9 cellular contexts compared by ENCODE assay signal in genomic region chr5:149680810-149681221, GRCh38. TPM values are rescaled to one million over a fixed set of nuclear protein-coding genes. Genes with fewer than 3 reads are reported as not detected.
DNase-seq lines count a peak whose midpoint lies in the region; ATAC-seq and TF ChIP-seq lines count a peak whose summit lies in the region.
"Had no signal": no experiment of that assay in that cellular context is flagged by ENCODE, and none has a peak within 500 bp of the region (broad histone marks: within the 10 kb centered on the region; RNA-seq: fewer than 3 reads in every experiment).

No MANE protein-coding gene starts in this region.

- no peak for TF ChIP-seq CTCF in endothelial cell (IDR thresholded peaks at IDR 0.05; ENCODE audit: unreplicated experiment)
- no peak for TF ChIP-seq CTCF in progenitor cell of endocrine pancreas (IDR thresholded peaks at IDR 0.05; ENCODE audit: unreplicated experiment)
- TF ChIP-seq CTCF in MCF 10A (IDR thresholded peaks at IDR 0.05; ENCODE audit: unreplicated experiment) = no peak
- TF ChIP-seq CTCF in esophagus squamous epithelium (IDR thresholded peaks at IDR 0.05) = no peak

- no peaks in the 10 kb centered on the region for H3K36me3 ChIP-seq in esophagus squamous epithelium

- H3K4me1 ChIP-seq in esophagus squamous epithelium = peaks cover 3 to 16% (median 8%) of the 10 kb centered on the region in 3 donors
- H3K4me1 ChIP-seq: body of pancreas had no signal

- no peak overlapping the region for H3K27ac ChIP-seq in esophagus squamous epithelium
- H3K27ac ChIP-seq: body of pancreas had no signal

- no peaks in the 10 kb centered on the region for H3K27me3 ChIP-seq in esophagus squamous epithelium
- H3K27me3 ChIP-seq: body of pancreas had no signal

- BruUV-seq in MCF 10A (replicated peaks; lab: Mats Ljungman, UMichigan) = no TSS peak

- H3K4me1 Mint-ChIP-seq in endothelial cell (ENCODE audit: unreplicated experiment) (peaks cover 14% of the 10 kb centered on the region), progenitor cell of endocrine pancreas (ENCODE audit: low read depth) (peaks cover 14% of the 10 kb centered on the region), MCF 10A (ENCODE audit: insufficient read depth, unreplicated experiment) (peaks cover 3% of the 10 kb centered on the region)

- DNase-seq in Ammon's horn (ENCODE audit: low spot score) (peak; percentile 79), endothelial cell (ENCODE audit: low spot score) (no peak), progenitor cell of endocrine pancreas (ENCODE audit: low spot score, unreplicated experiment) (no peak), MCF 10A (ENCODE audit: unreplicated experiment) (no peak), esophagus squamous epithelium (lab: John Stamatoyannopoulos, UW) (no peak)
- no peak for DNase-seq in activated CD4-positive, alpha-beta T cell treated with anti-CD3 and anti-CD28 coated beads, Interleukin-2, amount 50 U/mL, for 1 hour

- H3K4me3 Mint-ChIP-seq in endothelial cell (ENCODE audit: unreplicated experiment) (no peak overlapping the region), progenitor cell of endocrine pancreas (ENCODE audit: low read depth) (no peak overlapping the region), MCF 10A (ENCODE audit: unreplicated experiment) (no peak overlapping the region)

- intact Hi-C loops in MCF 10A (cut with micrococcal nuclease) (no loop called here), esophagus squamous epithelium (cut with DNase I) (no loop called here)

- H3K9me3 Mint-ChIP-seq in endothelial cell (ENCODE audit: unreplicated experiment) (no peaks in the 10 kb centered on the region), progenitor cell of endocrine pancreas (ENCODE audit: low read depth) (no peaks in the 10 kb centered on the region), MCF 10A (ENCODE audit: unreplicated experiment) (no peaks in the 10 kb centered on the region)

- CTCF ChIA-PET in MCF 10A (lab: Yijun Ruan, JAX) = interaction anchor here (0.6 to 1.0 kb wide), 3 partner anchors 153 to 538 kb away, joined by 3 read pairs; no protein-coding TSS in a partner anchor

- 74 to 78% methylated on average over 2 of the region's 2 CpGs for WGBS in esophagus squamous epithelium, 2 donors

- H3K27ac Mint-ChIP-seq in endothelial cell (ENCODE audit: unreplicated experiment) (peak overlapping the region; percentile 59), progenitor cell of endocrine pancreas (no peak overlapping the region), MCF 10A (ENCODE audit: low read depth, unreplicated experiment) (no peak overlapping the region)

- no peaks in the 10 kb centered on the region for H3K9me3 ChIP-seq in esophagus squamous epithelium
- H3K9me3 ChIP-seq: body of pancreas had no signal

- TF ChIP-seq POLR2A in esophagus squamous epithelium (IDR thresholded peaks at IDR 0.05) = no peak

- ATAC-seq in GM19452 (IDR thresholded peaks at IDR 0.05; ENCODE audit: unreplicated experiment) (peak; percentile 98), HG03342 (IDR thresholded peaks at IDR 0.05; ENCODE audit: unreplicated experiment) (peak; percentile 99)
- ATAC-seq: body of pancreas had no signal

- H3K36me3 Mint-ChIP-seq in endothelial cell (ENCODE audit: low read depth, unreplicated experiment) = no peaks in the 10 kb centered on the region
- no peaks in the 10 kb centered on the region for H3K36me3 Mint-ChIP-seq in progenitor cell of endocrine pancreas (ENCODE audit: insufficient read depth)
- no peaks in the 10 kb centered on the region for H3K36me3 Mint-ChIP-seq in MCF 10A (ENCODE audit: insufficient read depth, unreplicated experiment)

- POLR2A ChIA-PET in MCF 10A (lab: Yijun Ruan, JAX) = no interaction called here

- peaks cover 3% of the 10 kb centered on the region for H3K27me3 Mint-ChIP-seq in endothelial cell (ENCODE audit: unreplicated experiment)
- peaks cover 54% of the 10 kb centered on the region for H3K27me3 Mint-ChIP-seq in progenitor cell of endocrine pancreas
- H3K27me3 Mint-ChIP-seq in MCF 10A (ENCODE audit: insufficient read depth, unreplicated experiment) = peaks cover 45% of the 10 kb centered on the region

- H3K4me3 ChIP-seq in esophagus squamous epithelium = no peak overlapping the region
- H3K4me3 ChIP-seq: body of pancreas had no signal

RNA-seq across cellular contexts. Expression of gene PPARGC1B, which starts 49.3 kb away (rescaled TPM):
- total RNA-seq in endothelial cell (ENCODE audit: unreplicated experiment) = 3.7 TPM
- 0.24 and 0.44 TPM in 2 replicates for total RNA-seq in progenitor cell of endocrine pancreas
- 4.3 and 7.1 TPM in 2 replicates for total RNA-seq in MCF 10A (2022)
- 10 to 100 TPM in 2 of 4 donors, 1 to 10 TPM in 2; 8.9 to 15.4 (median 11.9) TPM for total RNA-seq in esophagus squamous epithelium
